ENCODE assay signal across 19 cellular contexts in the genomic region with DNA sequence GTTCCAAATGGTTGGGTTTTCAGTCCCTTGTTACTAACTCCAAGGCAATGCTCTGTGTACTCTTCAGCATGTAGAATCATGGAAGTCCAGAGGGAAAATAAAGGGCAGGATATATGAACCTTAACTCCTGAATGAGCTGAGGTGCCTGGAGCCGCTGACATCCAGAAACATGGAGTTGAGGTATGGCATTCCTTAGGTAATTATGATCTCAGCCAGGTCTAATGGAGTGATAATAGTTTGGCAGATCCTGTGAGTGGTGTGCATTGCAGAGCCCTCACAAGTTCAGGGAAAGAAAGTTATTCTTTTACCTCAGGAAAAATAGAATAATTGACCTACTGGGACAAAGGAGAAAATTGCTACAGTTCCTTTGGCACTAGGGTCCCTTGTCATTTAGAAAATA.
DNase-seq lines count a peak whose midpoint lies in the region; TF ChIP-seq lines count a peak whose summit lies in the region.
"Had no signal": no experiment of that assay in that cellular context is flagged by ENCODE, and none has a peak within 500 bp of the region (broad histone marks: within the 10 kb centered on the region; RNA-seq: fewer than 3 reads in every experiment).

No MANE protein-coding gene starts in this region.

- H3K27me3 ChIP-seq in cardiac muscle cell (no peaks in the 10 kb centered on the region), right atrium auricular region (no peaks in the 10 kb centered on the region), adrenal gland (no peaks in the 10 kb centered on the region), MG63 (no peaks in the 10 kb centered on the region)
- H3K27me3 ChIP-seq: BLaER1 treated with 17β-estradiol and CSF1 and Interleukin-3, amounts not matched to agents 10 nM and 100 nM had no signal

- H3K4me3 ChIP-seq in cardiac muscle cell (no peak overlapping the region), right atrium auricular region (no peak overlapping the region), adrenal gland (no peak overlapping the region), MG63 (no peak overlapping the region)
- H3K4me3 ChIP-seq: A549; BLaER1 treated with 17β-estradiol and CSF1 and Interleukin-3, amounts not matched to agents 10 nM and 100 nM had no signal

- no peaks in the 10 kb centered on the region for H3K27me3 Mint-ChIP-seq in mesothelial cell of epicardium (ENCODE audit: low read depth)
- H3K27me3 Mint-ChIP-seq: B cell; CD4-positive, alpha-beta T cell had no signal

- H3K9me3 Mint-ChIP-seq in mesothelial cell of epicardium, result peaks cover 23% of the 10 kb centered on the region

- no peak overlapping the region for H3K4me3 Mint-ChIP-seq in mesothelial cell of epicardium
- H3K4me3 Mint-ChIP-seq: B cell; CD4-positive, alpha-beta T cell; CD8-positive, alpha-beta T cell had no signal

- WGBS in adrenal gland, 4 donors, result 87 to 100% (median 88%) methylated on average over 1 of the region's 1 CpG

- peaks cover 21% of the 10 kb centered on the region for H3K4me1 Mint-ChIP-seq in mesothelial cell of epicardium
- H3K4me1 Mint-ChIP-seq: B cell had no signal

- no peaks in the 10 kb centered on the region for H3K9me3 ChIP-seq in cardiac muscle cell (ENCODE audit: low read depth)
- H3K9me3 ChIP-seq in right atrium auricular region, result peaks cover 0 to 8% of the 10 kb centered on the region in 2 donors
- no peaks in the 10 kb centered on the region for H3K9me3 ChIP-seq in adrenal gland (replicated peaks in 1 of 3)
- peaks cover 15% of the 10 kb centered on the region for H3K9me3 ChIP-seq in MG63

- DNase-seq in cardiac muscle cell (ENCODE audit: low read depth in 1 of 2, low spot score in 1 of 2) (no peak), right atrium auricular region (ENCODE audit: low spot score) (no peak), islet precursor cell (peak; percentile 63), mesothelial cell of epicardium (ENCODE audit: low spot score in 2 of 2, unreplicated experiment in 2 of 2) (no peak), adrenal gland (no peak), activated gamma-delta T cell (lab: John Stamatoyannopoulos, UW) (no peak), MG63 (no peak)
- DNase-seq: AML-193; Caco-2; Calu3; CD4-positive, alpha-beta T cell; CD8-positive, alpha-beta T cell; DMS79 treated with DMSO at 0.1 percent for 48 hours; GF-D8 had no signal

- H3K27ac ChIP-seq in cardiac muscle cell, result peak overlapping the region; percentile 53
- peak overlapping the region in 1 of 2 donors; percentile 19 for H3K27ac ChIP-seq in right atrium auricular region
- no peak overlapping the region for H3K27ac ChIP-seq in adrenal gland
- H3K27ac ChIP-seq: 22Rv1; A549; BLaER1 treated with 17β-estradiol and CSF1 and Interleukin-3, amounts not matched to agents 10 nM and 100 nM; C4-2B had no signal

- no peak for TF ChIP-seq POLR2A in adrenal gland (IDR thresholded peaks at IDR 0.05)

- H3K36me3 Mint-ChIP-seq in mesothelial cell of epicardium, result peaks cover 9% of the 10 kb centered on the region
- H3K36me3 Mint-ChIP-seq: CD8-positive, alpha-beta T cell had no signal

- intact Hi-C loops in adrenal gland (cut with DNase I), result no loop called here

- H3K4me1 ChIP-seq in cardiac muscle cell (ENCODE audit: low read depth) (peaks cover 28% of the 10 kb centered on the region), right atrium auricular region (no peaks in the 10 kb centered on the region), adrenal gland (replicated peaks in 1 of 2) (no peaks in the 10 kb centered on the region)
- H3K4me1 ChIP-seq: A549; BLaER1 treated with 17β-estradiol and CSF1 and Interleukin-3, amounts not matched to agents 10 nM and 100 nM; Caco-2 had no signal

- TF ChIP-seq CTCF in cardiac muscle cell (IDR thresholded peaks at IDR 0.05; ENCODE audit: low read depth, low read length), result no peak
- TF ChIP-seq CTCF in right atrium auricular region (IDR thresholded peaks at IDR 0.05), result no peak
- no peak for TF ChIP-seq CTCF in mesothelial cell of epicardium (IDR thresholded peaks at IDR 0.05; ENCODE audit: unreplicated experiment)
- TF ChIP-seq CTCF in adrenal gland (IDR thresholded peaks at IDR 0.05), result no peak

- H3K36me3 ChIP-seq in cardiac muscle cell (no peaks in the 10 kb centered on the region), right atrium auricular region (no peaks in the 10 kb centered on the region), adrenal gland (replicated peaks in 1 of 2) (no peaks in the 10 kb centered on the region), MG63 (no peaks in the 10 kb centered on the region)
- H3K36me3 ChIP-seq: BLaER1 treated with 17β-estradiol and CSF1 and Interleukin-3, amounts not matched to agents 10 nM and 100 nM had no signal

- H3K27ac Mint-ChIP-seq in mesothelial cell of epicardium, result peak overlapping the region; percentile 4
- H3K27ac Mint-ChIP-seq: B cell; CD4-positive, alpha-beta T cell; CD8-positive, alpha-beta T cell had no signal
